Comparison of ENCODE assay signal across 1 cellular context in genomic region chr14:91369628-91370445, GRCh38.
TF ChIP-seq lines count a peak whose summit lies in the region.

No MANE protein-coding gene starts in this region.

TF ChIP-seq in HepG2, 621 proteins besides CTCF, POLR2A, EP300 and RAD21 (continued from another document and continues in another):
- TF ChIP-seq TFDP1 (CRISPR knock-in tag; IDR thresholded peaks at IDR 0.05; ENCODE audit: borderline replicate concordance), result no peak
- no peak for TF ChIP-seq JUN (CRISPR knock-in tag; IDR thresholded peaks at IDR 0.05)
- peak; percentile 44 for TF ChIP-seq ZNF687 (CRISPR knock-in tag; IDR thresholded peaks at IDR 0.05)
- no peak for TF ChIP-seq ZNF280D (CRISPR knock-in tag; IDR thresholded peaks at IDR 0.05)
- TF ChIP-seq ZNF275 (CRISPR knock-in tag; IDR thresholded peaks at IDR 0.05; ENCODE audit: borderline replicate concordance), result no peak
- no peak for TF ChIP-seq ZNF20 (CRISPR knock-in tag; IDR thresholded peaks at IDR 0.05)
- TF ChIP-seq HNRNPLL (IDR thresholded peaks at IDR 0.05; ENCODE audit: low read depth, low read length, poor library complexity, severe bottlenecking), result no peak
- no peak for TF ChIP-seq ZNF276 (CRISPR knock-in tag; IDR thresholded peaks at IDR 0.05; ENCODE audit: low read depth)
- TF ChIP-seq ARNTL (CRISPR knock-in tag; IDR thresholded peaks at IDR 0.05), result no peak
- TF ChIP-seq ZBTB44 (CRISPR knock-in tag; IDR thresholded peaks at IDR 0.05), result no peak
- no peak for TF ChIP-seq HOXA9 (CRISPR knock-in tag; IDR thresholded peaks at IDR 0.05; ENCODE audit: borderline replicate concordance)
- TF ChIP-seq RCOR2 (CRISPR knock-in tag; IDR thresholded peaks at IDR 0.05), result 0 out of 2 replicates have a peak, but pooled peaks have one; percentile 14
- peak; percentile 37 for TF ChIP-seq ZFP36 (IDR thresholded peaks at IDR 0.05; ENCODE audit: borderline replicate concordance, low read depth, low read length, partially characterized antibody)
- no peak for TF ChIP-seq HMGA1 (CRISPR knock-in tag; conservative IDR thresholded peaks at IDR 0.05)
- TF ChIP-seq ETV5 (CRISPR knock-in tag; IDR thresholded peaks at IDR 0.05; ENCODE audit: borderline replicate concordance), result no peak
- TF ChIP-seq ZNF768 (CRISPR knock-in tag; IDR thresholded peaks at IDR 0.05), result peak; percentile 100
- no peak for TF ChIP-seq CSRNP1 (CRISPR knock-in tag; IDR thresholded peaks at IDR 0.05)
- no peak for TF ChIP-seq ZSCAN29 (CRISPR knock-in tag; conservative IDR thresholded peaks at IDR 0.05)
- no peak for TF ChIP-seq JDP2 (CRISPR knock-in tag; IDR thresholded peaks at IDR 0.05; ENCODE audit: borderline replicate concordance)
- TF ChIP-seq ZBTB33 (CRISPR knock-in tag; IDR thresholded peaks at IDR 0.05), result peak; percentile 65
- no peak for TF ChIP-seq ZNF543 (CRISPR knock-in tag; IDR thresholded peaks at IDR 0.05)
- TF ChIP-seq ATF6 (CRISPR knock-in tag; conservative IDR thresholded peaks at IDR 0.05), result no peak
- TF ChIP-seq YY1 (IDR thresholded peaks at IDR 0.05; ENCODE audit: insufficient read depth, insufficient replicate concordance, low read depth, low read length), result no peak
- TF ChIP-seq HIC2 (CRISPR knock-in tag; IDR thresholded peaks at IDR 0.05; ENCODE audit: low read depth), result no peak
- no peak for TF ChIP-seq PITX1 (CRISPR knock-in tag; IDR thresholded peaks at IDR 0.05)
- no peak for TF ChIP-seq ZNF17 (CRISPR knock-in tag; IDR thresholded peaks at IDR 0.05)
- no peak for TF ChIP-seq NFATC3 (CRISPR knock-in tag; IDR thresholded peaks at IDR 0.05)
- no peak for TF ChIP-seq MYPOP (CRISPR knock-in tag; IDR thresholded peaks at IDR 0.05)
- no peak for TF ChIP-seq ZNF138 (CRISPR knock-in tag; IDR thresholded peaks at IDR 0.05; ENCODE audit: low read depth)
